In the genomic region with DNA sequence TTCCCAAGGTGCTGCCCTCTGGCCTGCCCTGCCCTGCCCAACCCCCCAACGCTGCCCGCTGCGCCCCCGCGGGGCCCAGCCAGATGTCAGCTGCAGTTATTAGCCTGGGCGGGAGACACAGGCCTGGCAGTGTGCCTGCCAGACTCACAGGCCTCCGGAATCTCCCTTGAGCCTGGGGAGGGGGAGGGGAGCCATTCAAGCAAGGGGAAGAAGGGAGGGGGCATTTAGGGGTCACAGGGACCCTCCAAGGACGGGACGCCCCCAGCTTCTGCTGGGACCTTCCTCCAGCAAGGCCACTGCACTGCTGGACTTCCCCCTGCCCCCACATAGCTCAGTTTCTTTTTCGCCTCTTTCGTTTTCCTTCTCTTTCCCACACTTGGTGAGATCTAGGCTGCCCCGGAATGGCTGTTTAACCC, we compare ENCODE assay signal across 8 cellular contexts. TPM values are rescaled to one million over a fixed set of nuclear protein-coding genes. Genes with fewer than 3 reads are reported as not detected.
DNase-seq lines count a peak whose midpoint lies in the region; ATAC-seq and TF ChIP-seq lines count a peak whose summit lies in the region.

No MANE protein-coding gene starts in this region.

- peaks cover 5% of the 10 kb centered on the region for H3K79me2 ChIP-seq in parathyroid adenoma

- H3K4me3 ChIP-seq in cardiac muscle cell (peak overlapping the region; percentile 25), parathyroid adenoma (ENCODE audit: low read depth, low read length) (peak overlapping the region; percentile 63)

- H3K36me3 ChIP-seq in cardiac muscle cell (no peaks in the 10 kb centered on the region), parathyroid adenoma (ENCODE audit: control insufficient read depth, insufficient read depth, low read length) (no peaks in the 10 kb centered on the region)

- no peak for TF ChIP-seq CTCF in cardiac muscle cell (IDR thresholded peaks at IDR 0.05; ENCODE audit: low read depth, low read length)
- TF ChIP-seq CTCF in parathyroid adenoma (IDR thresholded peaks at IDR 0.05), result peak; percentile 23

- H3K9me3 Mint-ChIP-seq in activated naive CD8-positive, alpha-beta T cell (ENCODE audit: low read depth), result no peaks in the 10 kb centered on the region

- H3K4me1 ChIP-seq in cardiac muscle cell (ENCODE audit: low read depth) (peaks cover 30% of the 10 kb centered on the region), parathyroid adenoma (peaks cover 66% of the 10 kb centered on the region)

- H3K27ac Mint-ChIP-seq in activated naive CD8-positive, alpha-beta T cell, result peak overlapping the region; percentile 88

- H3K27me3 Mint-ChIP-seq in activated naive CD8-positive, alpha-beta T cell, result no peaks in the 10 kb centered on the region

- peak overlapping the region; percentile 66 for H2AFZ ChIP-seq in parathyroid adenoma

- no peaks in the 10 kb centered on the region for H3K36me3 Mint-ChIP-seq in activated naive CD8-positive, alpha-beta T cell

- H3K4me3 Mint-ChIP-seq in activated naive CD8-positive, alpha-beta T cell, result peak overlapping the region; percentile 83

- no peaks in the 10 kb centered on the region for H3K27me3 ChIP-seq in cardiac muscle cell
- no peaks in the 10 kb centered on the region for H3K27me3 ChIP-seq in parathyroid adenoma (ENCODE audit: control insufficient read depth, insufficient read depth, low read length)

- H3K9ac ChIP-seq in parathyroid adenoma, result peak overlapping the region; percentile 41

- H3K4me2 ChIP-seq in parathyroid adenoma (ENCODE audit: low read length), result peak overlapping the region; percentile 87

- ATAC-seq in HG03442 (IDR thresholded peaks at IDR 0.05; ENCODE audit: unreplicated experiment), result no peak

- H3K9me3 ChIP-seq in cardiac muscle cell (ENCODE audit: low read depth), result no peaks in the 10 kb centered on the region
- H3K9me3 ChIP-seq in parathyroid adenoma (ENCODE audit: control insufficient read depth, low read length), result no peaks in the 10 kb centered on the region

- H3K4me1 Mint-ChIP-seq in activated naive CD8-positive, alpha-beta T cell (ENCODE audit: low read depth), result peaks cover 22% of the 10 kb centered on the region

- DNase-seq in 8988T, result peak; percentile 30
- peak; percentile 54 for DNase-seq in GM04504 (ENCODE audit: low read depth)
- DNase-seq in NCI-H2196 treated with DMSO at 0.1 percent for 48 hours (lab: John Stamatoyannopoulos, UW; ENCODE audit: unreplicated experiment), result peak; percentile 60
- peak; percentile 73 to 78 for DNase-seq in cardiac muscle cell (ENCODE audit: low read depth in 1 of 2, low spot score in 1 of 2)
- no peak for DNase-seq in activated gamma-delta T cell treated with Interleukin-2 at 50 U/mL for 16 hours

- H3K27ac ChIP-seq in cardiac muscle cell, result peak overlapping the region; percentile 83
- peak overlapping the region; percentile 100 for H3K27ac ChIP-seq in parathyroid adenoma

RNA-seq across cellular contexts. Expression of a gene that starts 2.6 kb away (rescaled TPM):
- total RNA-seq in cardiac muscle cell, result 57.6 and 103 TPM in 2 replicates
- 37.2 and 48.3 TPM in 2 replicates for polyA plus RNA-seq in cardiac muscle cell

RNA-seq across cellular contexts. Expression of a gene that starts 12.9 kb away (rescaled TPM):
- 1,316 and 1,694 TPM in 2 replicates for total RNA-seq in cardiac muscle cell
- polyA plus RNA-seq in cardiac muscle cell, result 1,469 and 1,719 TPM in 2 replicates

RNA-seq across cellular contexts. Expression of a gene that starts 13.2 kb away (rescaled TPM):
- total RNA-seq in cardiac muscle cell, result 0.63 TPM in 1 of 2 replicates, not detected in the other
- polyA plus RNA-seq in cardiac muscle cell, result 15.0 and 19.0 TPM in 2 replicates

RNA-seq across cellular contexts. Expression of a gene that starts 13.3 kb away (rescaled TPM):
- 28.5 and 54.4 TPM in 2 replicates for total RNA-seq in cardiac muscle cell
- polyA plus RNA-seq in cardiac muscle cell, result 31.1 and 41.6 TPM in 2 replicates

RNA-seq across cellular contexts. Expression of a gene that starts 17.7 kb away (rescaled TPM):
- 20.4 and 29.0 TPM in 2 replicates for total RNA-seq in cardiac muscle cell
- polyA plus RNA-seq in cardiac muscle cell, result 40.4 and 57.3 TPM in 2 replicates
